In the genomic region with DNA sequence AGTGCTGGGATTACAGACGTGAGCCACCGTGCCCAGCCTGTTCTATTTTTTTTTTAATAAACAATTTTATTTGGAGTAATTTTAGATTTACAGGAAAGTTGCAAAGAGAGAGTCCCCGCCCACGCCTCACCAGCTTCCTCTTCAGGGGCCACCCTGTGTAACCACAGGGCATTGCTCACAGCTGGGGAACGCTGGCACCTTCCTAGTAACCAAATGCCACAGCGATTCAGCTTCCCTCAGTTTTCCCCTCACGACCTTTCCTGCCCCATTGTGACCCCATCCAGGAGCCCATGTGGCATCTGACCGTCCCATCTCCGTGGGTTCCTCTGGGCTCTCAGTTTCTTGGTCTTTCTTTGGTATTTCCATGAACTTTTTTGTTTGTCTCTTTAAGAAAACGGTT, we compare ENCODE assay signal across 8 cellular contexts.
A peak's percentile ranks its signal among the peaks of the same experiment; 100 is the strongest.
DNase-seq lines count a peak whose midpoint lies in the region; ATAC-seq and TF ChIP-seq lines count a peak whose summit lies in the region.

No MANE protein-coding gene starts in this region.

- H3K27me3 ChIP-seq in skeletal muscle tissue (ENCODE audit: control insufficient read depth in 3 of 3, insufficient read depth in 3 of 3, low read length in 3 of 3): peaks cover 0 to 7% (median 2%) of the 10 kb centered on the region in 3 donors

- H3K4me1 Mint-ChIP-seq in activated B cell treated with CpG ODN at 0.5 μM for 24 hours (peaks cover 96% of the 10 kb centered on the region), chondrocyte (ENCODE audit: low read depth) (peaks cover 34% of the 10 kb centered on the region)

- POLR2A ChIA-PET in activated B cell treated with CpG ODN at 0.5 μM for 24 hours (lab: Charles Lee): interaction anchor here (0.5 to 29.7 kb wide), 16 partner anchors 4 to 467 kb away, joined by 3 to 979 read pairs (median 5); a partner anchor contains a TSS

- peaks cover 0 to 5% (median 4%) of the 10 kb centered on the region in 3 donors for H3K9me3 ChIP-seq in skeletal muscle tissue (ENCODE audit: control insufficient read depth in 3 of 3, low read length in 3 of 3)

- CTCF ChIA-PET in activated B cell treated with CpG ODN at 0.5 μM for 24 hours (lab: Charles Lee): interaction anchor here (1.0 to 16.3 kb wide), 7 partner anchors 11 to 344 kb away, joined by 3 to 336 read pairs (median 4); a partner anchor contains a TSS

- DNase-seq in Jurkat, Clone E6-1 (ENCODE audit: low read depth, low spot score): peak; percentile 82
- DNase-seq in activated B cell treated with CpG ODN at 0.5 μM for 24 hours: peak; percentile 59
- no peak for DNase-seq in chondrocyte (ENCODE audit: low spot score)
- DNase-seq in D341Med (ENCODE audit: low spot score): no peak
- DNase-seq in amniotic stem cell (lab: John Stamatoyannopoulos, UW): no peak

- intact Hi-C loops in activated B cell treated with CpG ODN at 0.5 μM for 24 hours (cut with micrococcal nuclease): loop anchor here (1.0 to 10.0 kb wide), 3 partner anchors 8 to 764 kb away; no protein-coding TSS in a partner anchor

- H3K27ac ChIP-seq in skeletal muscle tissue (ENCODE audit: low read depth, low read length): peak overlapping the region; percentile 58

- ATAC-seq in activated B cell treated with CpG ODN at 0.5 μM for 24 hours (ENCODE audit: low read depth) (peak; percentile 26), GM19035 (IDR thresholded peaks at IDR 0.05; ENCODE audit: unreplicated experiment) (no peak), GM21576 (IDR thresholded peaks at IDR 0.05; ENCODE audit: unreplicated experiment) (no peak)

- no peak overlapping the region for H3K9ac ChIP-seq in skeletal muscle tissue (ENCODE audit: low read depth in 1 of 3, low read length in 3 of 3)

- H3K27ac Mint-ChIP-seq in activated B cell treated with CpG ODN at 0.5 μM for 24 hours (peak overlapping the region; percentile 94), chondrocyte (ENCODE audit: unreplicated experiment) (peak overlapping the region; percentile 77)

- H3K9me3 Mint-ChIP-seq in activated B cell treated with CpG ODN at 0.5 μM for 24 hours (no peaks in the 10 kb centered on the region), chondrocyte (ENCODE audit: low read depth) (no peaks in the 10 kb centered on the region)

- peak overlapping the region; percentile 70 for H3K4me3 Mint-ChIP-seq in activated B cell treated with CpG ODN at 0.5 μM for 24 hours
- no peak overlapping the region for H3K4me3 Mint-ChIP-seq in chondrocyte (ENCODE audit: unreplicated experiment)

- no peaks in the 10 kb centered on the region for H3K36me3 ChIP-seq in skeletal muscle tissue (ENCODE audit: control insufficient read depth in 3 of 3, insufficient read depth in 3 of 3, low read length in 3 of 3)

- no peaks in the 10 kb centered on the region for H3K27me3 Mint-ChIP-seq in activated B cell treated with CpG ODN at 0.5 μM for 24 hours
- no peaks in the 10 kb centered on the region for H3K27me3 Mint-ChIP-seq in chondrocyte (ENCODE audit: low read depth)

- H3K4me1 ChIP-seq in skeletal muscle tissue (ENCODE audit: control insufficient read depth in 3 of 3, insufficient read depth in 3 of 3, low read length in 3 of 3): peaks cover 4 to 10% (median 9%) of the 10 kb centered on the region in 3 donors

- H3K36me3 Mint-ChIP-seq in activated B cell treated with CpG ODN at 0.5 μM for 24 hours (ENCODE audit: low read depth) (peaks cover 2% of the 10 kb centered on the region), chondrocyte (ENCODE audit: low read depth) (no peaks in the 10 kb centered on the region)

- TF ChIP-seq CTCF in activated B cell treated with CpG ODN at 0.5 μM for 24 hours (IDR thresholded peaks at IDR 0.05) (no peak), chondrocyte (IDR thresholded peaks at IDR 0.05) (no peak)

- H3K4me3 ChIP-seq in Jurkat, Clone E6-1 (ENCODE audit: low read length): peak overlapping the region; percentile 13
- no peak overlapping the region for H3K4me3 ChIP-seq in skeletal muscle tissue (ENCODE audit: low read length in 3 of 3)

Comparison
In these comparisons a context has a peak if more than half of its experiments do, and no peak if none do; other contexts are left out.
1. DNase-seq: peak in Jurkat, Clone E6-1 (single experiment) and activated B cell treated with CpG ODN at 0.5 μM for 24 hours (single experiment); none in chondrocyte (single experiment), D341Med (single experiment) and amniotic stem cell (single experiment).